In the genomic region with DNA sequence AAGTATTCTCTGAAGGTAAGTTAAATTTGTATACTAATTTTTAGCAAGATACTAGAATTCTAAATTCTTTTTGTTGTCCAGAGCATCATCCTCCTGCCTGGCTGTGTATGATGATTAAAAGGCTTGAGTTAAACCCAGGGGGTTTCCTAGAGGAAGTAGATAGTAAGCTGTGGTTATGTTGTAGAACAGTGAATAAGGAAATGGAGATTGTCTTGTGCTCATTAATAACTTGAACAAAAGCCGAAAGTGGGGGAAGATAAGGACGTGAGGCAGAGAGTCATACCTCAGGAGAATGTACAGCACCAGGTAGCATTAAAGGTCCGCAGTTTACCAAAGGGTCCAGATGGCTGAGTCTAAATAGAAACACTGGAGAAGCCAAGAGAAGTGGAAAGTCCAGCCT, we compare ENCODE assay signal across 13 cellular contexts. TPM values are rescaled to one million over a fixed set of nuclear protein-coding genes. Genes with fewer than 3 reads are reported as not detected.
DNase-seq lines count a peak whose midpoint lies in the region; ATAC-seq and TF ChIP-seq lines count a peak whose summit lies in the region.
"Had no signal": no experiment of that assay in that cellular context is flagged by ENCODE, and none has a peak within 500 bp of the region (broad histone marks: within the 10 kb centered on the region; RNA-seq: fewer than 3 reads in every experiment).

No MANE protein-coding gene starts in this region.

- in situ Hi-C loops in KBM-7 (cut with MboI; ENCODE audit: low pct_unique_long_range_greater_than_20kb, low sequenced_read_pairs): no loop called here

- H3K4me1 Mint-ChIP-seq in CD8-positive, alpha-beta memory T cell: peaks cover 12 to 17% (median 12%) of the 10 kb centered on the region in 3 donors
- H3K4me1 Mint-ChIP-seq in activated naive CD8-positive, alpha-beta T cell treated with anti-CD3 and anti-CD28 coated beads, Interleukin-2, amount 10 ng/mL, durations not matched to agents 7 days and 5 days: peaks cover 22% of the 10 kb centered on the region
- no peaks in the 10 kb centered on the region for H3K4me1 Mint-ChIP-seq in endodermal cell
- H3K4me1 Mint-ChIP-seq: nephron had no signal

- H3K9ac ChIP-seq in endodermal cell (ENCODE audit: extremely low read depth, low read length, poor library complexity, severe bottlenecking): no peak overlapping the region

- no peaks in the 10 kb centered on the region for H3K9me3 ChIP-seq in CD8-positive, alpha-beta memory T cell (ENCODE audit: low read length)
- no peaks in the 10 kb centered on the region for H3K9me3 ChIP-seq in endodermal cell (ENCODE audit: control insufficient read depth, low read length)
- H3K9me3 ChIP-seq: ascending aorta had no signal

- no peak overlapping the region for H3K27ac ChIP-seq in CD8-positive, alpha-beta memory T cell (ENCODE audit: low read depth, low read length)
- H3K27ac ChIP-seq in endodermal cell (ENCODE audit: low read depth, low read length): no peak overlapping the region
- H3K27ac ChIP-seq: ascending aorta had no signal

- no peak for DNase-seq in CD8-positive, alpha-beta memory T cell
- DNase-seq in KBM-7 (peak; percentile 48), NCI-H146 treated with DMSO at 0.1 percent for 48 hours (lab: John Stamatoyannopoulos, UW; ENCODE audit: unreplicated experiment) (no peak), endodermal cell (no peak), SW 1271 (lab: John Stamatoyannopoulos, UW) (no peak)
- DNase-seq in activated naive CD8-positive, alpha-beta T cell treated with anti-CD3 and anti-CD28 coated beads, Interleukin-2, amount 10 ng/mL, durations not matched to agents 7 days and 5 days: no peak
- no peak for DNase-seq in stimulated activated CD8-positive, alpha-beta memory T cell treated with anti-CD3 and anti-CD28 coated beads, Interleukin-4, amount 100 ng/mL, for 48 hours
- DNase-seq: glutamatergic neuron, GOT3, T-cell had no signal

- WGBS in endodermal cell (ENCODE audit: insufficient coverage in 1 of 2, insufficient read length in 1 of 2), 2 experiments: 92 to 95% methylated on average over 3 of the region's 3 CpGs

- H3K27me3 Mint-ChIP-seq in CD8-positive, alpha-beta memory T cell: no peaks in the 10 kb centered on the region
- H3K27me3 Mint-ChIP-seq in activated naive CD8-positive, alpha-beta T cell treated with anti-CD3 and anti-CD28 coated beads, Interleukin-2, amount 10 ng/mL, durations not matched to agents 7 days and 5 days: no peaks in the 10 kb centered on the region
- H3K27me3 Mint-ChIP-seq in endodermal cell (ENCODE audit: insufficient read depth): no peaks in the 10 kb centered on the region
- H3K27me3 Mint-ChIP-seq: T-cell had no signal

- CTCF ChIA-PET in CD8-positive, alpha-beta memory T cell (lab: Charles Lee): no interaction called here

- no peaks in the 10 kb centered on the region for H3K27me3 ChIP-seq in CD8-positive, alpha-beta memory T cell (ENCODE audit: insufficient read depth, low read length, poor library complexity, severe bottlenecking)
- no peaks in the 10 kb centered on the region for H3K27me3 ChIP-seq in endodermal cell (ENCODE audit: control insufficient read depth, insufficient read depth, low read length, poor library complexity, severe bottlenecking)
- H3K27me3 ChIP-seq: ascending aorta had no signal

- H3K4me3 ChIP-seq in CD8-positive, alpha-beta memory T cell (ENCODE audit: low read length): no peak overlapping the region
- no peak overlapping the region for H3K4me3 ChIP-seq in endodermal cell (ENCODE audit: low read length)
- H3K4me3 ChIP-seq: ascending aorta had no signal

- peaks cover 10% of the 10 kb centered on the region for H3K4me1 ChIP-seq in CD8-positive, alpha-beta memory T cell (ENCODE audit: insufficient read depth, low read length)
- no peaks in the 10 kb centered on the region for H3K4me1 ChIP-seq in endodermal cell (ENCODE audit: control insufficient read depth, insufficient read depth, low read length)
- H3K4me1 ChIP-seq: ascending aorta had no signal

- peak; percentile 58 for ATAC-seq in GM19468 (IDR thresholded peaks at IDR 0.05; ENCODE audit: extremely low read depth, unreplicated experiment)
- ATAC-seq in activated naive CD8-positive, alpha-beta T cell treated with anti-CD3 and anti-CD28 coated beads, Interleukin-2, amount 10 ng/mL, durations not matched to agents 7 days and 5 days (ENCODE audit: low read depth): peak; percentile 61

- POLR2A ChIA-PET in CD8-positive, alpha-beta memory T cell (lab: Charles Lee): no interaction called here
- POLR2A ChIA-PET in activated naive CD8-positive, alpha-beta T cell treated with anti-CD3 and anti-CD28 coated beads, Interleukin-2, amount 10 ng/mL, durations not matched to agents 7 days and 5 days (lab: Charles Lee): no interaction called here

- peak overlapping the region in 7 of 8 donors; percentile 3 to 86 (median 49) for H3K27ac Mint-ChIP-seq in CD8-positive, alpha-beta memory T cell
- H3K27ac Mint-ChIP-seq in activated naive CD8-positive, alpha-beta T cell treated with anti-CD3 and anti-CD28 coated beads, Interleukin-2, amount 10 ng/mL, durations not matched to agents 7 days and 5 days: peak overlapping the region; percentile 62
- no peak overlapping the region for H3K27ac Mint-ChIP-seq in endodermal cell
- H3K27ac Mint-ChIP-seq: nephron had no signal

- no peak for TF ChIP-seq CTCF in endodermal cell (conservative IDR thresholded peaks at IDR 0.05)

- H3K36me3 ChIP-seq in CD8-positive, alpha-beta memory T cell (ENCODE audit: insufficient read depth, low read length): peaks cover 20% of the 10 kb centered on the region
- peaks cover 75% of the 10 kb centered on the region for H3K36me3 ChIP-seq in endodermal cell (ENCODE audit: control insufficient read depth, insufficient read depth, low read length)

- no peaks in the 10 kb centered on the region for H3K9me3 Mint-ChIP-seq in CD8-positive, alpha-beta memory T cell
- no peaks in the 10 kb centered on the region for H3K9me3 Mint-ChIP-seq in activated naive CD8-positive, alpha-beta T cell treated with anti-CD3 and anti-CD28 coated beads, Interleukin-2, amount 10 ng/mL, durations not matched to agents 7 days and 5 days
- H3K9me3 Mint-ChIP-seq in endodermal cell: no peaks in the 10 kb centered on the region
- H3K9me3 Mint-ChIP-seq: nephron, T-cell had no signal

- H3K4me3 Mint-ChIP-seq in CD8-positive, alpha-beta memory T cell: no peak overlapping the region
- no peak overlapping the region for H3K4me3 Mint-ChIP-seq in activated naive CD8-positive, alpha-beta T cell treated with anti-CD3 and anti-CD28 coated beads, Interleukin-2, amount 10 ng/mL, durations not matched to agents 7 days and 5 days
- H3K4me3 Mint-ChIP-seq in endodermal cell: no peak overlapping the region
- H3K4me3 Mint-ChIP-seq: nephron, T-cell had no signal

- H3K36me3 Mint-ChIP-seq in CD8-positive, alpha-beta memory T cell: peaks cover 7 to 76% (median 15%) of the 10 kb centered on the region in 3 donors
- H3K36me3 Mint-ChIP-seq in activated naive CD8-positive, alpha-beta T cell treated with anti-CD3 and anti-CD28 coated beads, Interleukin-2, amount 10 ng/mL, durations not matched to agents 7 days and 5 days: peaks cover 21% of the 10 kb centered on the region
- H3K36me3 Mint-ChIP-seq in endodermal cell (ENCODE audit: low read depth): peaks cover 68% of the 10 kb centered on the region

RNA-seq across cellular contexts. Expression of a gene that starts 42.0 kb away (rescaled TPM):
- 1 to 10 TPM; 1.5 to 2.7 TPM for total RNA-seq in CD8-positive, alpha-beta memory T cell
- 1.1 TPM for polyA plus RNA-seq in CD8-positive, alpha-beta memory T cell
- 1 to 10 TPM; 4.3 to 4.4 TPM for total RNA-seq in activated naive CD8-positive, alpha-beta T cell treated with anti-CD3 and anti-CD28 coated beads, Interleukin-2, amount 10 ng/mL, durations not matched to agents 7 days and 5 days
- 100 to 1,000 TPM; 602 to 920 TPM for total RNA-seq in endodermal cell
- polyA plus RNA-seq in endodermal cell (2013, experiment 1 of 2): 1,216 TPM
- 1,012 TPM for polyA plus RNA-seq in endodermal cell (2013, experiment 2 of 2)

RNA-seq across cellular contexts. Expression of a gene that starts 48.4 kb away (rescaled TPM):
- total RNA-seq in CD8-positive, alpha-beta memory T cell: 10 to 100 TPM; 28.4 to 29.5 TPM
- polyA plus RNA-seq in CD8-positive, alpha-beta memory T cell: 8.2 TPM
- total RNA-seq in activated naive CD8-positive, alpha-beta T cell treated with anti-CD3 and anti-CD28 coated beads, Interleukin-2, amount 10 ng/mL, durations not matched to agents 7 days and 5 days: 1 to 10 TPM; 7.8 to 9.2 TPM
- total RNA-seq in endodermal cell: 1 to 10 TPM; 7.4 to 7.9 TPM
- polyA plus RNA-seq in endodermal cell (2013, experiment 1 of 2): 4.5 TPM
- polyA plus RNA-seq in endodermal cell (2013, experiment 2 of 2): 4.1 TPM

Comparison
In these comparisons a context has a peak if more than half of its experiments do, and no peak if none do; other contexts are left out.
1. RNA of a gene that starts 42.0 kb away (total RNA-seq): 602 to 920 TPM in endodermal cell; 4.3 to 4.4 TPM in activated naive CD8-positive, alpha-beta T cell treated with anti-CD3 and anti-CD28 coated beads, Interleukin-2, amount 10 ng/mL, durations not matched to agents 7 days and 5 days and 1.5 to 2.7 TPM in CD8-positive, alpha-beta memory T cell; every median in the first group is over 100 times any median in the second.